In genomic region chrX:154020500-154021115, GRCh38 we compare ENCODE assay signal across 8 cellular contexts. TPM values are rescaled to one million over a fixed set of nuclear protein-coding genes. Genes with fewer than 3 reads are reported as not detected.
DNase-seq lines count a peak whose midpoint lies in the region; ATAC-seq, FAIRE-seq and TF ChIP-seq lines count a peak whose summit lies in the region.

No MANE protein-coding gene starts in this region.

- TF ChIP-seq CTCF in keratinocyte (optimal IDR thresholded peaks at IDR 0.05 in 1 of 3, IDR thresholded peaks at IDR 0.05 in 1 of 3, conservative IDR thresholded peaks at IDR 0.05 in 1 of 3; ENCODE audit: extremely low read depth in 1 of 3, insufficient read depth in 2 of 3, low read length in 3 of 3) (no peak), thyroid gland (IDR thresholded peaks at IDR 0.05) (no peak)

- H3K27ac ChIP-seq in keratinocyte (ENCODE audit: control insufficient read depth, insufficient read depth, low read length) (peak overlapping the region; percentile 69), thyroid gland (peak overlapping the region; percentile 65 to 77 (median 68))

- no peaks in the 10 kb centered on the region for H3K9me3 Mint-ChIP-seq in stimulated activated naive CD8-positive, alpha-beta T cell treated with anti-CD3 and anti-CD28 coated beads, Interleukin-15, Interleukin-2, amounts not matched to agents 100 ng/mL and 50 ng/mL, for 24 hours
- no peaks in the 10 kb centered on the region for H3K9me3 Mint-ChIP-seq in activated T-helper 2 cell treated with anti-CD3 and anti-CD28 coated beads, Interferon-gamma antibody, Interleukin-2, Interleukin-4, amounts not matched to agents 10 μg/mL and 5 μg/mL and 100 μg/mL, durations not matched to agents 14 hours and 24 hours and 36 hours

- H3K9me1 ChIP-seq in keratinocyte (ENCODE audit: control insufficient read depth, extremely low read depth, insufficient read depth, low read length) = no peaks in the 10 kb centered on the region

- TF ChIP-seq POLR2A in thyroid gland (IDR thresholded peaks at IDR 0.05) = no peak

- dilution Hi-C loops in keratinocyte (cut with MboI; ENCODE audit: extremely low pct_ligation_motif_present, low sequenced_read_pairs) = no loop called here

- peak overlapping the region; percentile 85 for H3K4me2 ChIP-seq in keratinocyte (ENCODE audit: control insufficient read depth, extremely low read depth, insufficient read depth, low read depth, low read length)

- peaks cover 21% of the 10 kb centered on the region for H3K4me1 ChIP-seq in keratinocyte (ENCODE audit: control insufficient read depth, extremely low read depth, insufficient read depth, low read length)
- peaks cover 9 to 33% of the 10 kb centered on the region in 2 donors for H3K4me1 ChIP-seq in thyroid gland

- H3K27me3 Mint-ChIP-seq in stimulated activated naive CD8-positive, alpha-beta T cell treated with anti-CD3 and anti-CD28 coated beads, Interleukin-15, Interleukin-2, amounts not matched to agents 100 ng/mL and 50 ng/mL, for 24 hours = no peaks in the 10 kb centered on the region
- no peaks in the 10 kb centered on the region for H3K27me3 Mint-ChIP-seq in activated T-helper 2 cell treated with anti-CD3 and anti-CD28 coated beads, Interferon-gamma antibody, Interleukin-2, Interleukin-4, amounts not matched to agents 10 μg/mL and 5 μg/mL and 100 μg/mL, durations not matched to agents 14 hours and 24 hours and 36 hours (ENCODE audit: low read depth)

- DNase-seq in stimulated activated naive CD8-positive, alpha-beta T cell treated with anti-CD3 and anti-CD28 coated beads, Interleukin-15, Interleukin-2, amounts not matched to agents 100 U/mL and 50 U/mL, for 24 hours = no peak
- DNase-seq in activated T-helper 2 cell treated with anti-CD3 and anti-CD28 coated beads, Interferon-gamma antibody, Interleukin-2, Interleukin-4, amounts not matched to agents 10 μg/mL and 5 μg/mL and 100 μg/mL, durations not matched to agents 14 hours and 24 hours and 36 hours (ENCODE audit: low spot score) = no peak
- DNase-seq in keratinocyte (ENCODE audit: low read depth, low spot score) (no peak), thyroid gland (no peak), epidermal melanocyte (ENCODE audit: insufficient read length, low spot score) (no peak), D341Med (ENCODE audit: low spot score) (no peak)

- no peak for FAIRE-seq in keratinocyte (lab: Jason Lieb, UNC)

- H3K36me3 ChIP-seq in keratinocyte (ENCODE audit: control insufficient read depth in 2 of 2, extremely low read depth in 1 of 2, insufficient read depth in 2 of 2, low read length in 2 of 2) = peaks cover 0 to 4% of the 10 kb centered on the region in 2 experiments
- no peaks in the 10 kb centered on the region for H3K36me3 ChIP-seq in thyroid gland

- peaks cover 5% of the 10 kb centered on the region for H3K36me3 Mint-ChIP-seq in stimulated activated naive CD8-positive, alpha-beta T cell treated with anti-CD3 and anti-CD28 coated beads, Interleukin-15, Interleukin-2, amounts not matched to agents 100 ng/mL and 50 ng/mL, for 24 hours (ENCODE audit: low read depth)
- H3K36me3 Mint-ChIP-seq in activated T-helper 2 cell treated with anti-CD3 and anti-CD28 coated beads, Interferon-gamma antibody, Interleukin-2, Interleukin-4, amounts not matched to agents 10 μg/mL and 5 μg/mL and 100 μg/mL, durations not matched to agents 14 hours and 24 hours and 36 hours (ENCODE audit: low read depth) = peaks cover 15% of the 10 kb centered on the region

- H3K27me3 ChIP-seq in keratinocyte (ENCODE audit: control insufficient read depth, extremely low read depth, insufficient read depth, low read length) (no peaks in the 10 kb centered on the region), thyroid gland (no peaks in the 10 kb centered on the region)

- peak overlapping the region; percentile 95 for H3K27ac Mint-ChIP-seq in stimulated activated naive CD8-positive, alpha-beta T cell treated with anti-CD3 and anti-CD28 coated beads, Interleukin-15, Interleukin-2, amounts not matched to agents 100 ng/mL and 50 ng/mL, for 24 hours
- peak overlapping the region; percentile 92 for H3K27ac Mint-ChIP-seq in activated T-helper 2 cell treated with anti-CD3 and anti-CD28 coated beads, Interferon-gamma antibody, Interleukin-2, Interleukin-4, amounts not matched to agents 10 μg/mL and 5 μg/mL and 100 μg/mL, durations not matched to agents 14 hours and 24 hours and 36 hours

- H3K9me3 ChIP-seq in keratinocyte (ENCODE audit: control insufficient read depth, low read depth, low read length) (no peaks in the 10 kb centered on the region), thyroid gland (no peaks in the 10 kb centered on the region)

- H3K79me2 ChIP-seq in keratinocyte (ENCODE audit: control insufficient read depth, insufficient read depth, low read length) = peaks cover 22% of the 10 kb centered on the region

- no peak for ATAC-seq in stimulated activated naive CD8-positive, alpha-beta T cell treated with anti-CD3 and anti-CD28 coated beads, Interleukin-15, Interleukin-2, amounts not matched to agents 100 U/mL and 50 U/mL, for 24 hours
- no peak for ATAC-seq in GM21528 (IDR thresholded peaks at IDR 0.05; ENCODE audit: low FRiP score, unreplicated experiment)

- H3K4me3 ChIP-seq in keratinocyte (ENCODE audit: control insufficient read depth in 2 of 3, extremely low read depth in 1 of 3, insufficient read depth in 2 of 3, low read depth in 1 of 3, low read length in 3 of 3) = peak overlapping the region; percentile 40 to 62 (median 49)
- peak overlapping the region in 1 of 3 donors; percentile 28 for H3K4me3 ChIP-seq in thyroid gland (replicated peaks in 1 of 3)

- peaks cover 25% of the 10 kb centered on the region for H3K4me1 Mint-ChIP-seq in stimulated activated naive CD8-positive, alpha-beta T cell treated with anti-CD3 and anti-CD28 coated beads, Interleukin-15, Interleukin-2, amounts not matched to agents 100 ng/mL and 50 ng/mL, for 24 hours (ENCODE audit: low read depth)
- peaks cover 9% of the 10 kb centered on the region for H3K4me1 Mint-ChIP-seq in activated T-helper 2 cell treated with anti-CD3 and anti-CD28 coated beads, Interferon-gamma antibody, Interleukin-2, Interleukin-4, amounts not matched to agents 10 μg/mL and 5 μg/mL and 100 μg/mL, durations not matched to agents 14 hours and 24 hours and 36 hours (ENCODE audit: low read depth)

- intact Hi-C loops in activated T-helper 2 cell treated with anti-CD3 and anti-CD28 coated beads, Interferon-gamma antibody, Interleukin-2, Interleukin-4, amounts not matched to agents 10 μg/mL and 5 μg/mL and 100 μg/mL, durations not matched to agents 14 hours and 24 hours and 36 hours (cut with micrococcal nuclease) = loop anchor here (5.0 kb wide), 1 partner anchor 48 kb away; the partner anchor contains the start of genes HCFC1 and TMEM187
- intact Hi-C loops in thyroid gland (cut with DNase I) = no loop called here

- H2AFZ ChIP-seq in keratinocyte (ENCODE audit: control insufficient read depth, low read length) = no peak overlapping the region

- peak overlapping the region; percentile 85 for H3K9ac ChIP-seq in keratinocyte (ENCODE audit: control insufficient read depth, extremely low read depth, insufficient read depth, low read length)

- H3K4me3 Mint-ChIP-seq in stimulated activated naive CD8-positive, alpha-beta T cell treated with anti-CD3 and anti-CD28 coated beads, Interleukin-15, Interleukin-2, amounts not matched to agents 100 ng/mL and 50 ng/mL, for 24 hours = peak overlapping the region; percentile 92
- peak overlapping the region; percentile 88 for H3K4me3 Mint-ChIP-seq in activated T-helper 2 cell treated with anti-CD3 and anti-CD28 coated beads, Interferon-gamma antibody, Interleukin-2, Interleukin-4, amounts not matched to agents 10 μg/mL and 5 μg/mL and 100 μg/mL, durations not matched to agents 14 hours and 24 hours and 36 hours (ENCODE audit: low read depth)

- no peaks in the 10 kb centered on the region for H4K20me1 ChIP-seq in keratinocyte (ENCODE audit: control insufficient read depth, extremely low read depth, insufficient read depth, low read length)

- 62 to 77% methylated on average over 5 to 8 of the region's 12 CpGs for WGBS in thyroid gland, 2 donors

RNA-seq across cellular contexts. Expression of gene IRAK1, which starts 0.9 kb away (rescaled TPM):
- total RNA-seq in activated T-helper 2 cell treated with anti-CD3 and anti-CD28 coated beads, Interferon-gamma antibody, Interleukin-2, Interleukin-4, amounts not matched to agents 10 μg/mL and 5 μg/mL and 100 μg/mL, durations not matched to agents 14 hours and 24 hours and 36 hours = 150 and 151 TPM in 2 replicates
- 41.5 to 70.1 TPM (median 65.5 TPM) in 3 replicates for polyA plus RNA-seq in keratinocyte
- 65.3 TPM for polyA plus RNA-seq in keratinocyte (2011; ENCODE audit: low read depth)
- 41.3 and 82.2 TPM in 2 replicates for polyA plus RNA-seq in keratinocyte (2011; cell fraction: cytosol; rRNA removed)
- polyA plus RNA-seq in keratinocyte (2011; cell fraction: nucleus; rRNA removed) = 40.5 and 48.5 TPM in 2 replicates
- polyA plus RNA-seq in keratinocyte (2012; ENCODE audit: low replicate concordance) = 95.7 and 115 TPM in 2 replicates
- 99.1 to 184 TPM (median 128 TPM) in 3 replicates for polyA minus RNA-seq in keratinocyte
- polyA minus RNA-seq in keratinocyte (2011; cell fraction: cytosol; rRNA and poly(A)+ RNA removed) = 315 TPM
- polyA minus RNA-seq in keratinocyte (2011; cell fraction: nucleus; rRNA and poly(A)+ RNA removed) = 36.3 and 54.4 TPM in 2 replicates
- 10 to 100 TPM; 36.4 to 53.1 (median 42.8) TPM for total RNA-seq in thyroid gland

RNA-seq across cellular contexts. Expression of gene TMEM187, which starts 48.1 kb away (rescaled TPM):
- 2.1 and 2.7 TPM in 2 replicates for total RNA-seq in activated T-helper 2 cell treated with anti-CD3 and anti-CD28 coated beads, Interferon-gamma antibody, Interleukin-2, Interleukin-4, amounts not matched to agents 10 μg/mL and 5 μg/mL and 100 μg/mL, durations not matched to agents 14 hours and 24 hours and 36 hours
- 6.6 to 13.1 TPM (median 7.5 TPM) in 3 replicates for polyA plus RNA-seq in keratinocyte
- 1.6 TPM for polyA plus RNA-seq in keratinocyte (2011; ENCODE audit: low read depth)
- 4.1 and 6.9 TPM in 2 replicates for polyA plus RNA-seq in keratinocyte (2011; cell fraction: cytosol; rRNA removed)
- 21.0 and 23.1 TPM in 2 replicates for polyA plus RNA-seq in keratinocyte (2011; cell fraction: nucleus; rRNA removed)
- polyA plus RNA-seq in keratinocyte (2012; ENCODE audit: low replicate concordance) = 6.4 and 8.9 TPM in 2 replicates
- polyA minus RNA-seq in keratinocyte = 4.1 to 9.4 TPM (median 5.8 TPM) in 3 replicates
- 13.2 TPM for polyA minus RNA-seq in keratinocyte (2011; cell fraction: cytosol; rRNA and poly(A)+ RNA removed)
- 14.9 and 20.0 TPM in 2 replicates for polyA minus RNA-seq in keratinocyte (2011; cell fraction: nucleus; rRNA and poly(A)+ RNA removed)
- total RNA-seq in thyroid gland = 10 to 100 TPM in 1 of 4 donors, 1 to 10 TPM in 3; 3.8 to 10.7 (median 8.7) TPM

RNA-seq across cellular contexts. Expression of gene HCFC1, which starts 49.0 kb away (rescaled TPM):
- 107 and 108 TPM in 2 replicates for total RNA-seq in activated T-helper 2 cell treated with anti-CD3 and anti-CD28 coated beads, Interferon-gamma antibody, Interleukin-2, Interleukin-4, amounts not matched to agents 10 μg/mL and 5 μg/mL and 100 μg/mL, durations not matched to agents 14 hours and 24 hours and 36 hours
- polyA plus RNA-seq in keratinocyte = 2.7 to 7.0 TPM (median 3.0 TPM) in 3 replicates
- 2.9 TPM for polyA plus RNA-seq in keratinocyte (2011; ENCODE audit: low read depth)
- polyA plus RNA-seq in keratinocyte (2011; cell fraction: cytosol; rRNA removed) = 4.0 and 8.5 TPM in 2 replicates
- 24.8 and 30.3 TPM in 2 replicates for polyA plus RNA-seq in keratinocyte (2011; cell fraction: nucleus; rRNA removed)
- 12.3 and 27.7 TPM in 2 replicates for polyA plus RNA-seq in keratinocyte (2012; ENCODE audit: low replicate concordance)
- 6.0 to 128 TPM (median 11.0 TPM) in 3 replicates for polyA minus RNA-seq in keratinocyte
- 18.2 TPM for polyA minus RNA-seq in keratinocyte (2011; cell fraction: cytosol; rRNA and poly(A)+ RNA removed)
- 29.6 and 34.1 TPM in 2 replicates for polyA minus RNA-seq in keratinocyte (2011; cell fraction: nucleus; rRNA and poly(A)+ RNA removed)
- total RNA-seq in thyroid gland = 100 to 1,000 TPM in 1 of 4 donors, 10 to 100 TPM in 3; 23.5 to 119 (median 52.3) TPM
